Comparison of ENCODE assay signal across 8 cellular contexts in the genomic region with DNA sequence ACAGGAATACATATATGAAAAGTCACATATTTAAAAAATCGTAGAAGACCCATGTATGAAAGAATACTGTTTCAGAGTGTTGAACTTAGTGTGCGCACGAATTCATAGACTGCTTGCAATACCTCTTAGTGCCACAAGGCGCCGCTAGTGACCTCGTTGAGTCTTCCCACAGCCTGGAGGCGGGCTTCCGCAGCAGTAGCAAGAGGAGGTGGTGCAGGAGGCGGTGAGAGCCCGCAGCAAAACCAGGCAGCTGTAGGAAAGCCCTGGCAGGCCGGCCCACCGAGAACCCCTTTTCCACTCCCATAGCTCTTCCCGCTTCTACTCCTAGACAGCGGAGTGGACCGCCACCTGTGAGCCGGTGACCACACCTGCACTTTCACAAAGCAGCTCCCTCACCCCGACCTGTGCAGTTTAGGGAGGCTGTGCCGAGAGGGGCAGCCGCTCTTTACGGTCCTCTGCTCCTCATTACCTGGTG. TPM values are rescaled to one million over a fixed set of nuclear protein-coding genes. Genes with fewer than 3 reads are reported as not detected.
DNase-seq lines count a peak whose midpoint lies in the region; ATAC-seq, FAIRE-seq and TF ChIP-seq lines count a peak whose summit lies in the region.

No MANE protein-coding gene starts in this region.

- H3K79me2 ChIP-seq in OCI-LY3 (ENCODE audit: low read length) = no peaks in the 10 kb centered on the region

- peaks cover 22% of the 10 kb centered on the region for H3K36me3 Mint-ChIP-seq in neural crest cell (ENCODE audit: low read depth)

- peak overlapping the region; percentile 94 for H2AFZ ChIP-seq in OCI-LY3 (ENCODE audit: low read depth, low read length)

- no peak for FAIRE-seq in GM19239 (lab: Jason Lieb, UNC)

- H3K27ac Mint-ChIP-seq in neural crest cell (ENCODE audit: unreplicated experiment) = no peak overlapping the region

- ATAC-seq in HG03432 (IDR thresholded peaks at IDR 0.05; ENCODE audit: unreplicated experiment) = peak; percentile 94
- ATAC-seq in stimulated activated naive CD8-positive, alpha-beta T cell treated with anti-CD3 and anti-CD28 coated beads, Interleukin-15, Interleukin-2, amounts not matched to agents 100 U/mL and 50 U/mL, for 24 hours = peak; percentile 79

- H3K4me1 ChIP-seq in OCI-LY3 (ENCODE audit: low read length) = peaks cover 4% of the 10 kb centered on the region; the same call in 1 of the 2 replicates

- no peaks in the 10 kb centered on the region for H3K27me3 Mint-ChIP-seq in neural crest cell (ENCODE audit: low read depth)

- peak overlapping the region; percentile 79 for H3K4me3 ChIP-seq in OCI-LY3 (ENCODE audit: low read length)

- no peaks in the 10 kb centered on the region for H3K36me3 ChIP-seq in OCI-LY3 (replicated peaks; ENCODE audit: low read depth, low read length)

- peak overlapping the region; percentile 52; the same call in 1 of the 2 replicates for H3K9ac ChIP-seq in OCI-LY3 (ENCODE audit: low read length)

- no peaks in the 10 kb centered on the region for H4K20me1 ChIP-seq in OCI-LY3 (ENCODE audit: insufficient read depth, low read length)

- H3K4me1 Mint-ChIP-seq in neural crest cell = peaks cover 9% of the 10 kb centered on the region

- TF ChIP-seq CTCF in OCI-LY3 (IDR thresholded peaks at IDR 0.05; ENCODE audit: low read depth, low read length) = peak; percentile 86
- TF ChIP-seq CTCF in neural crest cell (conservative IDR thresholded peaks at IDR 0.05) = peak; percentile 83

- no peaks in the 10 kb centered on the region for H3K9me3 Mint-ChIP-seq in neural crest cell

- H3K4me2 ChIP-seq in OCI-LY3 (ENCODE audit: low read length) = peak overlapping the region; percentile 86

- DNase-seq in CD1c-positive myeloid dendritic cell (ENCODE audit: extremely low spot score) = peak; percentile 88
- DNase-seq in GM19239 (ENCODE audit: insufficient read length, low spot score) = peak; percentile 41
- DNase-seq in activated T-cell treated with anti-CD3 and anti-CD28 coated beads for 1 hour (ENCODE audit: low read depth) = peak; percentile 57
- DNase-seq in fibroblast of gingiva (ENCODE audit: low read depth) = peak; percentile 76
- DNase-seq in neural crest cell (ENCODE audit: low read depth, low spot score) = peak; percentile 53
- DNase-seq in stimulated activated naive CD8-positive, alpha-beta T cell treated with anti-CD3 and anti-CD28 coated beads, Interleukin-15, Interleukin-2, amounts not matched to agents 100 U/mL and 50 U/mL, for 24 hours = peak; percentile 70

- 0 out of 2 replicates have a peak, but pooled peaks cover 5% of the 10 kb centered on the region for H3K27me3 ChIP-seq in OCI-LY3 (ENCODE audit: low read depth, low read length)

- no peaks in the 10 kb centered on the region for H3K9me3 ChIP-seq in OCI-LY3 (ENCODE audit: insufficient read depth, low read length)

- H3K27ac ChIP-seq in OCI-LY3 (ENCODE audit: low read length) = no peak overlapping the region

- no peak overlapping the region for H3K4me3 Mint-ChIP-seq in neural crest cell

RNA-seq across cellular contexts. Expression of a gene that starts 23.5 kb away (rescaled TPM):
- 28.3 and 28.5 TPM in 2 replicates for total RNA-seq in neural crest cell
